Comparison of ENCODE assay signal across 8 cellular contexts in genomic region chr16:2429037-2429770, GRCh38. TPM values are rescaled to one million over a fixed set of nuclear protein-coding genes. Genes with fewer than 3 reads are reported as not detected.
DNase-seq lines count a peak whose midpoint lies in the region; TF ChIP-seq lines count a peak whose summit lies in the region.

TSS of gene CCNF (plus strand) at chr16:2429447. CDS start at chr16:2429482, 35 bp downstream.

- no peaks in the 10 kb centered on the region; the same call in 1 of the 2 replicates for H3K27me3 ChIP-seq in H9 (ENCODE audit: insufficient read depth, low read length)
- H3K27me3 ChIP-seq in MG63: no peaks in the 10 kb centered on the region
- H3K27me3 ChIP-seq in stomach: no peaks in the 10 kb centered on the region

- intact Hi-C loops in stomach (cut with DNase I; ENCODE audit: low total_unique reads): no loop called here

- H4K8ac ChIP-seq in H9 (replicated peaks; ENCODE audit: insufficient read length, low read depth, low read length): no peak within 1 kb of the TSS

- H3K56ac ChIP-seq in H9 (ENCODE audit: insufficient read length, low read depth, low read length): no peak within 1 kb of the TSS

- no peak for TF ChIP-seq POLR2A in stomach (IDR thresholded peaks at IDR 0.05)

- H4K20me1 ChIP-seq in H9 (ENCODE audit: control insufficient read depth, insufficient read depth, insufficient read length): no peaks in the 10 kb centered on the region

- no peak within 1 kb of the TSS for H2AFZ ChIP-seq in H9 (ENCODE audit: low read length)

- H3K36me3 ChIP-seq in MG63 (peaks cover 39% of the 10 kb centered on the region), stomach (peaks cover 4 to 16% (median 13%) of the 10 kb centered on the region in 4 donors)

- no peak within 1 kb of the TSS for H4K91ac ChIP-seq in H9 (ENCODE audit: insufficient read length, low read depth, low read length)

- no peak within 1 kb of the TSS for H2BK20ac ChIP-seq in H9 (ENCODE audit: low read depth, low read length, poor library complexity, severe bottlenecking)

- no peak within 1 kb of the TSS for H3K4ac ChIP-seq in H9 (ENCODE audit: low read depth, low read length)

- H2BK120ac ChIP-seq in H9 (ENCODE audit: low read depth, low read length, poor library complexity, severe bottlenecking): no peak within 1 kb of the TSS

- H3K14ac ChIP-seq in H9 (ENCODE audit: insufficient read depth, low read length): peak within 1 kb of the TSS; percentile 84

- H3K23me2 ChIP-seq in H9 (ENCODE audit: insufficient read length, low read depth, low read length, poor library complexity, severe bottlenecking): peaks cover 15% of the 10 kb centered on the region

- H3K27me3 Mint-ChIP-seq in H9 (ENCODE audit: low read depth) (peaks cover 8% of the 10 kb centered on the region; the same call in 1 of the 2 replicates), neural crest cell (ENCODE audit: low read depth) (no peaks in the 10 kb centered on the region)

- H2BK12ac ChIP-seq in H9 (ENCODE audit: insufficient read length, low read depth, low read length): no peak within 1 kb of the TSS

- H3K4me3 Mint-ChIP-seq in H9 (peak within 1 kb of the TSS; percentile 90 to 97), neural crest cell (peak within 1 kb of the TSS; percentile 93)

- H3K79me1 ChIP-seq in H9 (ENCODE audit: insufficient read depth, low read depth, low read length, poor library complexity, severe bottlenecking): peaks cover 9% of the 10 kb centered on the region

- H2BK5ac ChIP-seq in H9 (ENCODE audit: insufficient read length, low read length): no peak within 1 kb of the TSS

- H2AK5ac ChIP-seq in H9 (ENCODE audit: insufficient read length, low read length): no peak within 1 kb of the TSS

- no peak for TF ChIP-seq EP300 in stomach (IDR thresholded peaks at IDR 0.05)

- peak within 1 kb of the TSS; percentile 84 for H3K4me2 ChIP-seq in H9 (ENCODE audit: insufficient read depth, insufficient read length, low read length)

- H3K9me3 ChIP-seq in H9 (ENCODE audit: control insufficient read depth, low read depth, low read length): no peaks in the 10 kb centered on the region
- no peaks in the 10 kb centered on the region for H3K9me3 ChIP-seq in MG63
- H3K9me3 ChIP-seq in stomach: no peaks in the 10 kb centered on the region

- H3K23ac ChIP-seq in H9 (ENCODE audit: insufficient read length, low read depth, low read length): no peak within 1 kb of the TSS

- peaks cover 3% of the 10 kb centered on the region for H3K79me2 ChIP-seq in H9 (ENCODE audit: insufficient read depth, low read length)

- H3K4me3 ChIP-seq in MG63: peak within 1 kb of the TSS; percentile 82
- peak within 1 kb of the TSS; percentile 75 to 76 for H3K4me3 ChIP-seq in foreskin fibroblast (ENCODE audit: low read depth in 1 of 2, low read length in 2 of 2)
- H3K4me3 ChIP-seq in stomach: peak within 1 kb of the TSS; percentile 65 to 97 (median 89)

- H3K4me1 Mint-ChIP-seq in H9 (peaks cover 25 to 26% of the 10 kb centered on the region in 2 experiments), neural crest cell (peaks cover 27% of the 10 kb centered on the region)

- TF ChIP-seq CTCF in H9 (conservative IDR thresholded peaks at IDR 0.05) (no peak), foreskin fibroblast (IDR thresholded peaks at IDR 0.05; ENCODE audit: low read depth, low read length) (no peak), neural crest cell (conservative IDR thresholded peaks at IDR 0.05) (peak; percentile 20), stomach (IDR thresholded peaks at IDR 0.05) (no peak)

- no CpG with 5 or more reads among the region's 102 CpGs for WGBS in H9 (ENCODE audit: extremely low coverage, insufficient read length, low lambda C conversion rate)
- 0 to 2% (median 0%) methylated on average over 27 to 102 of the region's 102 CpGs for WGBS in stomach, 5 donors

- in situ Hi-C loops in G401 (cut with HindIII; ENCODE audit: low sequenced_read_pairs): no loop called here

- H2BK15ac ChIP-seq in H9 (ENCODE audit: low read depth, low read length): no peak within 1 kb of the TSS; the same call in 1 of the 2 replicates

- no peak within 1 kb of the TSS for H4K5ac ChIP-seq in H9 (ENCODE audit: insufficient read length, low read depth, low read length)

- H3K27ac Mint-ChIP-seq in H9 (peak within 1 kb of the TSS in 1 of 3 experiments; percentile 82; a peak in 3 of 7 replicates), neural crest cell (ENCODE audit: unreplicated experiment) (peak within 1 kb of the TSS; percentile 22)

- H3T11ph ChIP-seq in H9 (ENCODE audit: low read length): no peak within 1 kb of the TSS

- H3K36me3 Mint-ChIP-seq in H9 (ENCODE audit: insufficient read depth in 1 of 3, low read depth in 3 of 3) (peaks cover 24 to 34% (median 33%) of the 10 kb centered on the region in 3 experiments; a peak in 6 of 7 replicates), neural crest cell (ENCODE audit: low read depth) (peaks cover 3% of the 10 kb centered on the region)

- DNase-seq in G401 (ENCODE audit: low spot score) (peak; percentile 96), H9 (peak; percentile 98), MG63 (peak; percentile 98), SHP77 (lab: John Stamatoyannopoulos, UW) (peak; percentile 91 to 93), activated gamma-delta T cell treated with Interleukin-2 at 50 U/mL for 16 hours (peak; percentile 98), foreskin fibroblast (peak; percentile 95 to 99), neural crest cell (ENCODE audit: low read depth, low spot score) (peak; percentile 98), stomach (peak; percentile 98)

- H3K27ac ChIP-seq in H9 (ENCODE audit: insufficient read length, low read depth, low read length) (no peak within 1 kb of the TSS), stomach (peak within 1 kb of the TSS; percentile 67 to 85 (median 80))

- H3K18ac ChIP-seq in H9 (ENCODE audit: insufficient read length, low read depth, low read length): peak within 1 kb of the TSS; percentile 55

- no peaks in the 10 kb centered on the region for H3K4me1 ChIP-seq in H9 (ENCODE audit: insufficient read depth, low read length)
- H3K4me1 ChIP-seq in stomach: peaks cover 12 to 29% (median 19%) of the 10 kb centered on the region in 4 donors

- H3K9me3 Mint-ChIP-seq in H9: no peaks in the 10 kb centered on the region
- no peaks in the 10 kb centered on the region for H3K9me3 Mint-ChIP-seq in neural crest cell

- peak within 1 kb of the TSS; percentile 58 for H3K9ac ChIP-seq in H9 (ENCODE audit: extremely low read depth, insufficient read length, low read length)

RNA-seq across cellular contexts. Expression of gene CCNF, which starts in this region (rescaled TPM):
- total RNA-seq in G401 (2014; rRNA removed; shearing (Covaris generic)): 48.2 and 62.1 TPM in 2 replicates
- total RNA-seq in H9 (2021) (61.6 and 62.2 TPM in 2 replicates), neural crest cell (66.1 and 67.5 TPM in 2 replicates), stomach (1 to 10 TPM; 1.3 to 7.8 (median 5.2) TPM)
- total RNA-seq in MG63 (2014; rRNA removed; shearing (Covaris generic); ENCODE audit: low replicate concordance): 33.3 and 35.9 TPM in 2 replicates
- 1 to 10 TPM in 2 of 3 donors, under 1 TPM in 1; 0.46 to 3.6 (median 1.9) TPM for polyA plus RNA-seq in stomach
